Comparison of ENCODE assay signal across 23 cellular contexts in genomic region chr12:125530876-125531275, GRCh38.
A peak's percentile ranks its signal among the peaks of the same experiment; 100 is the strongest.
DNase-seq lines count a peak whose midpoint lies in the region; ATAC-seq and TF ChIP-seq lines count a peak whose summit lies in the region.
"Had no signal": no experiment of that assay in that cellular context is flagged by ENCODE, and none has a peak within 500 bp of the region (broad histone marks: within the 10 kb centered on the region; RNA-seq: fewer than 3 reads in every experiment).

No MANE protein-coding gene starts in this region.

- H4K8ac ChIP-seq in H9 (replicated peaks; ENCODE audit: insufficient read length, low read depth, low read length) = no peak overlapping the region

- H2BK5ac ChIP-seq in H9 (ENCODE audit: insufficient read length, low read length) = no peak overlapping the region

- H2BK12ac ChIP-seq in H9 (ENCODE audit: insufficient read length, low read depth, low read length) = no peak overlapping the region

- H2BK15ac ChIP-seq in H9 (ENCODE audit: low read depth, low read length) = no peak overlapping the region

- no peak overlapping the region for H3K4ac ChIP-seq in H9 (ENCODE audit: low read depth, low read length)

- H3K14ac ChIP-seq in H9 (ENCODE audit: insufficient read depth, low read length) = no peak overlapping the region

- no peak overlapping the region for H3T11ph ChIP-seq in H9 (ENCODE audit: low read length)

- H2AFZ ChIP-seq in H9 (ENCODE audit: low read length) = no peak overlapping the region

- H3K4me2 ChIP-seq in H9 (ENCODE audit: insufficient read depth, insufficient read length, low read length) = no peak overlapping the region
- H3K4me2 ChIP-seq: A549; BLaER1 treated with 17β-estradiol and CSF1 and Interleukin-3, amounts not matched to agents 10 nM and 100 nM had no signal

- no peak overlapping the region for H3K27ac ChIP-seq in H9 (ENCODE audit: insufficient read length, low read depth, low read length)
- H3K27ac ChIP-seq: 22Rv1; A549; BLaER1 treated with 17β-estradiol and CSF1 and Interleukin-3, amounts not matched to agents 10 nM and 100 nM; C4-2B had no signal

- ATAC-seq in stimulated activated memory B cell treated with anti-CD40 and anti-IgM and Interleukin-4, amounts not matched to agents 10 μg/mL and 1 μg/mL and 100 μg/mL, for 72 hours = no peak
- ATAC-seq: A549, GM12878 had no signal

- H3K27ac Mint-ChIP-seq in stimulated activated memory B cell treated with anti-CD40 and anti-IgM and Interleukin-4, amounts not matched to agents 10 μg/mL and 1 μg/mL and 100 μg/mL, for 72 hours = no peak overlapping the region
- no peak overlapping the region for H3K27ac Mint-ChIP-seq in H9
- H3K27ac Mint-ChIP-seq: B cell; CD4-positive, alpha-beta memory T cell; CD8-positive, alpha-beta memory T cell had no signal

- no peak overlapping the region for H3K9ac ChIP-seq in H9 (ENCODE audit: extremely low read depth, insufficient read length, low read length)
- H3K9ac ChIP-seq: BLaER1 treated with 17β-estradiol and CSF1 and Interleukin-3, amounts not matched to agents 10 nM and 100 nM had no signal

- no peak overlapping the region for H3K4me3 Mint-ChIP-seq in stimulated activated memory B cell treated with anti-CD40 and anti-IgM and Interleukin-4, amounts not matched to agents 10 μg/mL and 1 μg/mL and 100 μg/mL, for 72 hours
- no peak overlapping the region for H3K4me3 Mint-ChIP-seq in H9
- H3K4me3 Mint-ChIP-seq: B cell; CD4-positive, alpha-beta memory T cell; CD8-positive, alpha-beta memory T cell had no signal

- H4K5ac ChIP-seq in H9 (ENCODE audit: insufficient read length, low read depth, low read length) = no peak overlapping the region

- H3K18ac ChIP-seq in H9 (ENCODE audit: insufficient read length, low read depth, low read length) = no peak overlapping the region

- no peaks in the 10 kb centered on the region for H3K27me3 ChIP-seq in H9 (ENCODE audit: insufficient read depth, low read length)
- H3K27me3 ChIP-seq: BLaER1 treated with 17β-estradiol and CSF1 and Interleukin-3, amounts not matched to agents 10 nM and 100 nM had no signal

- no peaks in the 10 kb centered on the region for H3K23me2 ChIP-seq in H9 (ENCODE audit: insufficient read length, low read depth, low read length, poor library complexity, severe bottlenecking)

- no peaks in the 10 kb centered on the region for H3K9me3 ChIP-seq in H9 (ENCODE audit: control insufficient read depth, low read depth, low read length)
- H3K9me3 ChIP-seq: A549 had no signal

- no peak overlapping the region for H3K23ac ChIP-seq in H9 (ENCODE audit: insufficient read length, low read depth, low read length)

- no peak overlapping the region for H3K56ac ChIP-seq in H9 (ENCODE audit: insufficient read length, low read depth, low read length)

- H4K20me1 ChIP-seq in H9 (ENCODE audit: control insufficient read depth, insufficient read depth, insufficient read length) = no peaks in the 10 kb centered on the region
- H4K20me1 ChIP-seq: BLaER1 treated with 17β-estradiol and CSF1 and Interleukin-3, amounts not matched to agents 10 nM and 100 nM had no signal

- no peaks in the 10 kb centered on the region for H3K4me1 Mint-ChIP-seq in stimulated activated memory B cell treated with anti-CD40 and anti-IgM and Interleukin-4, amounts not matched to agents 10 μg/mL and 1 μg/mL and 100 μg/mL, for 72 hours
- H3K4me1 Mint-ChIP-seq in H9 = no peaks in the 10 kb centered on the region; a peak in 1 of 4 replicates
- H3K4me1 Mint-ChIP-seq: B cell; CD4-positive, alpha-beta memory T cell; CD8-positive, alpha-beta memory T cell had no signal

- H3K4me1 ChIP-seq in H9 (ENCODE audit: insufficient read depth, low read length) = no peaks in the 10 kb centered on the region
- H3K4me1 ChIP-seq: A549; BLaER1 treated with 17β-estradiol and CSF1 and Interleukin-3, amounts not matched to agents 10 nM and 100 nM had no signal

- no peak for TF ChIP-seq CTCF in H9 (conservative IDR thresholded peaks at IDR 0.05)

- H3K27me3 Mint-ChIP-seq in stimulated activated memory B cell treated with anti-CD40 and anti-IgM and Interleukin-4, amounts not matched to agents 10 μg/mL and 1 μg/mL and 100 μg/mL, for 72 hours = peaks cover 26% of the 10 kb centered on the region
- peaks cover 8% of the 10 kb centered on the region for H3K27me3 Mint-ChIP-seq in H9 (ENCODE audit: low read depth)

- H4K91ac ChIP-seq in H9 (ENCODE audit: insufficient read length, low read depth, low read length) = no peak overlapping the region

- H2BK120ac ChIP-seq in H9 (ENCODE audit: low read depth, low read length, poor library complexity, severe bottlenecking) = no peak overlapping the region

- peaks cover 8% of the 10 kb centered on the region for H3K9me3 Mint-ChIP-seq in stimulated activated memory B cell treated with anti-CD40 and anti-IgM and Interleukin-4, amounts not matched to agents 10 μg/mL and 1 μg/mL and 100 μg/mL, for 72 hours
- H3K9me3 Mint-ChIP-seq in H9 = no peaks in the 10 kb centered on the region

- DNase-seq in globus pallidus (ENCODE audit: low spot score) (peak; percentile 46), medulla oblongata (ENCODE audit: extremely low spot score) (peak; percentile 26), pons (ENCODE audit: low spot score) (peak; percentile 72), H9 (no peak), RPMI8226 (no peak)
- DNase-seq: AML-193; CD4-positive, alpha-beta memory T cell; CD8-positive, alpha-beta memory T cell; COR-L47; DMS 273 treated with DMSO at 0.1 percent for 48 hours; DMS153; DMS53; DMS79; DND-41; EL; GDM1 had no signal

- H2BK20ac ChIP-seq in H9 (ENCODE audit: low read depth, low read length, poor library complexity, severe bottlenecking) = no peak overlapping the region

- no peaks in the 10 kb centered on the region for H3K36me3 Mint-ChIP-seq in stimulated activated memory B cell treated with anti-CD40 and anti-IgM and Interleukin-4, amounts not matched to agents 10 μg/mL and 1 μg/mL and 100 μg/mL, for 72 hours
- H3K36me3 Mint-ChIP-seq in H9 (ENCODE audit: insufficient read depth in 1 of 3, low read depth in 3 of 3) = peaks cover 0 to 5% (median 0%) of the 10 kb centered on the region in 3 experiments; a peak in 1 of 7 replicates
- H3K36me3 Mint-ChIP-seq: CD4-positive, alpha-beta memory T cell; CD8-positive, alpha-beta memory T cell had no signal

- no peaks in the 10 kb centered on the region for H3K79me1 ChIP-seq in H9 (ENCODE audit: insufficient read depth, low read depth, low read length, poor library complexity, severe bottlenecking)

- no peak overlapping the region for H2AK5ac ChIP-seq in H9 (ENCODE audit: insufficient read length, low read length)

- no CpG with 5 or more reads among the region's 5 CpGs for WGBS in H9 (ENCODE audit: extremely low coverage, insufficient read length, low lambda C conversion rate)

- H3K79me2 ChIP-seq in H9 (ENCODE audit: insufficient read depth, low read length) = no peaks in the 10 kb centered on the region

Comparison
In these comparisons a context has a peak if more than half of its experiments do, and no peak if none do; other contexts are left out.
1. DNase-seq: peak in globus pallidus (single experiment), medulla oblongata (single experiment) and pons (single experiment); none in H9 (single experiment) and RPMI8226 (single experiment).